Comparison of ENCODE assay signal across 1 cellular context in the genomic region with DNA sequence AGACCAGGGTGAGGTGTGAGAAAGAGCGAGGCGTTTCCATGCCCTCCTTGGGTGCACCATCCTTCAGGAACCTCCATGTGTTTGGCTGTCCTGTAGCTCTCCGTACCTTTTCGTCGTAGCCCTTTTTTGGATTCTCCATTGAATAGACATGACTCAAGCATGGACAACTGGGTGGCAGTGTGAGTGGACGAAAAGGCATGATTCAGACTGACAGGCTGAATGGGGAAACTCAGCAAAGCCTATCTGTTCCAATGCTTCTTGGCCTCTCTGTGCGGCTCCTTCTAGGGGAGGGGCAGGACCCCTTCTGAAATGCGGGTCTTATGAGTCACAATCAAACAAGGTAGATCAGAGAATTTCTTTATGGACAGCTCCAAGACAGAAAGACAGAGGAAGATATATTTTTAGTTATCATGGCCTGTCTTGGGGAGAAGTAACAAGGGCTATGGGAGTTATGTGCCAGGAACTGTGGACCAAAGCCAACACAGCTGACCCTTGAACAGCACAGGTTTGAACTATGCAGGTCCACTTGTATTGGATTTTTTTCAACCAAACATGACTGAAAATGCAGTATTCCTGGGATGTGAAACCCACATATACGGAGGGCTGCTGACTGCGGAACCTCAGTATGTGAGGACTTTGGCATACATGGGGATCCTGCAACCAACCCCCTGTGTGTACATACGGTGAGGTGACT.
TF ChIP-seq lines count a peak whose summit lies in the region.

No MANE protein-coding gene starts in this region.

TF ChIP-seq in H1, 55 proteins besides CTCF, POLR2A, EP300 and RAD21:
- no peak for TF ChIP-seq ZNF274 (IDR thresholded peaks at IDR 0.05; ENCODE audit: borderline replicate concordance, extremely low read depth, low read length)
- no peak for TF ChIP-seq ASH2L (IDR thresholded peaks at IDR 0.05; ENCODE audit: low read length)
- no peak for TF ChIP-seq JUND (IDR thresholded peaks at IDR 0.05; ENCODE audit: low read length)
